24 cellular contexts compared by ENCODE assay signal in genomic region chr17:37261286-37261685, GRCh38.
A peak's percentile ranks its signal among the peaks of the same experiment; 100 is the strongest.
DNase-seq lines count a peak whose midpoint lies in the region; ATAC-seq and TF ChIP-seq lines count a peak whose summit lies in the region.
"Had no signal": no experiment of that assay in that cellular context is flagged by ENCODE, and none has a peak within 500 bp of the region (broad histone marks: within the 10 kb centered on the region; RNA-seq: fewer than 3 reads in every experiment).

No MANE protein-coding gene starts in this region.

- no peak overlapping the region for H3K4me2 ChIP-seq in neural progenitor cell

- no peak for ATAC-seq in GM21390 (IDR thresholded peaks at IDR 0.05; ENCODE audit: unreplicated experiment)
- no peak for ATAC-seq in GM21447 (IDR thresholded peaks at IDR 0.05; ENCODE audit: unreplicated experiment)
- ATAC-seq: activated CD4-positive, CD25-positive, alpha-beta regulatory T cell treated with anti-CD3 and anti-CD28 coated beads, Interleukin-2, amount 50 U/mL, for 24 hours; activated CD8-positive, alpha-beta T cell treated with anti-CD3 and anti-CD28 coated beads, Interleukin-2, amount 10 ng/mL, durations not matched to agents 7 days and 5 days; activated T-cell treated with anti-CD3 and anti-CD28 coated beads, Interleukin-2, amount 50 U/mL, for 4 hours; body of pancreas; left lung; sciatic nerve; stimulated activated memory B cell treated with anti-CD40 and anti-IgM and Interleukin-4, amounts not matched to agents 10 μg/mL and 1 μg/mL and 100 μg/mL, for 72 hours had no signal

- H3K27ac ChIP-seq in neural progenitor cell, result no peak overlapping the region
- H3K27ac ChIP-seq: body of pancreas, left lung, thyroid gland had no signal

- peaks cover 34% of the 10 kb centered on the region for H3K36me3 Mint-ChIP-seq in neural progenitor cell

- H3K4me1 Mint-ChIP-seq in neural progenitor cell, result peaks cover 2% of the 10 kb centered on the region
- H3K4me1 Mint-ChIP-seq: B cell; stimulated activated memory B cell treated with anti-CD40 and anti-IgM and Interleukin-4, amounts not matched to agents 10 μg/mL and 1 μg/mL and 100 μg/mL, for 72 hours had no signal

- no peaks in the 10 kb centered on the region for H3K4me1 ChIP-seq in neural progenitor cell
- H3K4me1 ChIP-seq: body of pancreas, HAP-1, left lung, thyroid gland had no signal

- no peak overlapping the region for H3K4me3 Mint-ChIP-seq in neural progenitor cell
- H3K4me3 Mint-ChIP-seq: activated CD8-positive, alpha-beta T cell treated with anti-CD3 and anti-CD28 coated beads, Interleukin-2, amount 10 ng/mL, durations not matched to agents 7 days and 5 days; activated naive CD4-positive, alpha-beta T cell treated with anti-CD3 and anti-CD28 coated beads, Interleukin-2, amount 10 ng/mL, durations not matched to agents 7 days and 5 days; activated T-cell treated with anti-CD3 and anti-CD28 coated beads, Interleukin-2, amount 50 U/mL, for 4 hours; B cell; stimulated activated memory B cell treated with anti-CD40 and anti-IgM and Interleukin-4, amounts not matched to agents 10 μg/mL and 1 μg/mL and 100 μg/mL, for 72 hours; T-helper 2 cell treated with Interferon-gamma antibody and Interleukin-4, amounts not matched to agents 5 μg/mL and 100 μg/mL, for 36 hours had no signal

- H3K27me3 Mint-ChIP-seq in neural progenitor cell (ENCODE audit: insufficient read depth, low read depth), result no peaks in the 10 kb centered on the region
- H3K27me3 Mint-ChIP-seq: activated naive CD4-positive, alpha-beta T cell treated with anti-CD3 and anti-CD28 coated beads, Interleukin-2, amount 10 ng/mL, durations not matched to agents 7 days and 5 days; B cell; stimulated activated memory B cell treated with anti-CD40 and anti-IgM and Interleukin-4, amounts not matched to agents 10 μg/mL and 1 μg/mL and 100 μg/mL, for 72 hours had no signal

- H3K9ac ChIP-seq in neural progenitor cell, result peak overlapping the region; percentile 41

- TF ChIP-seq CTCF in cardiac fibroblast (IDR thresholded peaks at IDR 0.05; ENCODE audit: low read depth, low read length) (no peak), neural progenitor cell (IDR thresholded peaks at IDR 0.05) (no peak)

- H2AFZ ChIP-seq in neural progenitor cell (replicated peaks), result no peak overlapping the region

- H3K36me3 ChIP-seq in neural progenitor cell, result peaks cover 21% of the 10 kb centered on the region

- DNase-seq in EH (ENCODE audit: low read depth) (peak; percentile 38), LHCN-M2 (ENCODE audit: low read depth) (peak; percentile 57), cardiac fibroblast (ENCODE audit: low read depth in 2 of 2) (peak; percentile 34 to 43), neural progenitor cell (ENCODE audit: low spot score) (no peak), SW480 (ENCODE audit: low spot score) (no peak), A172 (ENCODE audit: low spot score) (no peak)
- DNase-seq: activated CD8-positive, alpha-beta T cell treated with anti-CD3 and anti-CD28 coated beads, Interleukin-2, amount 10 ng/mL, durations not matched to agents 7 days and 5 days; activated naive CD4-positive, alpha-beta T cell treated with anti-CD3 and anti-CD28 coated beads, Interleukin-2, amount 10 ng/mL, durations not matched to agents 7 days and 5 days; activated T-cell treated with anti-CD3 and anti-CD28 coated beads, Interleukin-2, amount 50 U/mL, for 4 hours; body of pancreas; cortex of kidney; left lung; NCI-H2081; NCI-H446 treated with DMSO at 0.1 percent for 48 hours; occipital lobe; thyroid gland had no signal

- no peaks in the 10 kb centered on the region for H4K20me1 ChIP-seq in neural progenitor cell (ENCODE audit: low read depth)

- peaks cover 10% of the 10 kb centered on the region for H3K9me3 Mint-ChIP-seq in neural progenitor cell
- H3K9me3 Mint-ChIP-seq: activated T-cell treated with anti-CD3 and anti-CD28 coated beads, Interleukin-2, amount 50 U/mL, for 4 hours had no signal

- no peaks in the 10 kb centered on the region for H3K27me3 ChIP-seq in neural progenitor cell
- H3K27me3 ChIP-seq: body of pancreas, left lung, thyroid gland had no signal

- H3K79me2 ChIP-seq in neural progenitor cell (ENCODE audit: low read depth), result no peaks in the 10 kb centered on the region

- no peaks in the 10 kb centered on the region for H3F3A ChIP-seq in neural progenitor cell (ENCODE audit: low read depth)

- no peak overlapping the region for H3K27ac Mint-ChIP-seq in neural progenitor cell
- H3K27ac Mint-ChIP-seq: activated CD8-positive, alpha-beta T cell treated with anti-CD3 and anti-CD28 coated beads, Interleukin-2, amount 10 ng/mL, durations not matched to agents 7 days and 5 days; B cell; stimulated activated memory B cell treated with anti-CD40 and anti-IgM and Interleukin-4, amounts not matched to agents 10 μg/mL and 1 μg/mL and 100 μg/mL, for 72 hours; T-helper 2 cell treated with Interferon-gamma antibody and Interleukin-4, amounts not matched to agents 5 μg/mL and 100 μg/mL, for 36 hours had no signal

- no peaks in the 10 kb centered on the region for H3K9me3 ChIP-seq in neural progenitor cell (ENCODE audit: low read depth)
- H3K9me3 ChIP-seq: body of pancreas, thyroid gland had no signal

- H3K4me3 ChIP-seq in cardiac fibroblast (replicated peaks in 1 of 2; ENCODE audit: low read depth in 2 of 2, low read length in 2 of 2), result no peak overlapping the region
- H3K4me3 ChIP-seq in neural progenitor cell, result no peak overlapping the region
- H3K4me3 ChIP-seq: body of pancreas, HAP-1, left lung, thyroid gland had no signal

Comparison
In these comparisons a context has a peak if more than half of its experiments do, and no peak if none do; other contexts are left out.
1. DNase-seq: peak in EH (single experiment), LHCN-M2 (single experiment) and cardiac fibroblast (2 of 2); none in neural progenitor cell (single experiment), SW480 (single experiment) and A172 (single experiment).